Comparison of ENCODE assay signal across 22 cellular contexts in the genomic region with DNA sequence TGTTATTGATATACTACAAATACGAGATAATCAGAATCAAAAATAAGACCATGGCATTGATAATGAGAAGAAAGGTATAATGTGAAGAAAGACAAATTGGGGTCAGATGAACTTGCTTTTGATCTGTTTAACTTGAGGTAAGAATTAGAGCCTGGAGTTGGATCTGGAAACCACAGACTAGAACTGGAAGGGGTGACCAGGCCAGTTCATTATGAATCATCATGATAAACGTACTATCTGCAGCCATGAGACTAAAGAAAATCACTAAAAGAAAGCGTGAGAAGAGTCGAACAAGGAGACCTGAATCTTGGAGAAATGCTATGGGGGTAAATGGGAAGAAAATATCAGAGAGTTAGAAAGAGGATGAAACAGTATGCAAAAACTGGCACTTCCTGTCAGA.
A peak's percentile ranks its signal among the peaks of the same experiment; 100 is the strongest.
DNase-seq lines count a peak whose midpoint lies in the region; ATAC-seq and TF ChIP-seq lines count a peak whose summit lies in the region.
"Had no signal": no experiment of that assay in that cellular context is flagged by ENCODE, and none has a peak within 500 bp of the region (broad histone marks: within the 10 kb centered on the region; RNA-seq: fewer than 3 reads in every experiment).

No MANE protein-coding gene starts in this region.

- TF ChIP-seq POLR2A in GM18505 (IDR thresholded peaks at IDR 0.05; ENCODE audit: borderline replicate concordance, extremely low read depth, insufficient read depth, insufficient read length): no peak

- WGBS in trophoblast cell (ENCODE audit: extremely low coverage, insufficient coverage, insufficient read length): no CpG with 5 or more reads among the region's 4 CpGs

- H3K18ac ChIP-seq in trophoblast cell (ENCODE audit: low read length): no peak overlapping the region

- H3K9me3 ChIP-seq in trophoblast cell (ENCODE audit: insufficient read depth, low read depth, low read length): no peaks in the 10 kb centered on the region
- H3K9me3 ChIP-seq: ovary, right lobe of liver had no signal

- in situ Hi-C loops in brain microvascular endothelial cell (cut with HindIII; ENCODE audit: low pct_ligation_motif_present, low sequenced_read_pairs): no loop called here

- H4K12ac ChIP-seq in trophoblast cell (ENCODE audit: low read depth, low read length): no peak overlapping the region

- no peaks in the 10 kb centered on the region for H3K79me2 ChIP-seq in trophoblast cell (ENCODE audit: control insufficient read depth, insufficient read depth, low read length, poor library complexity)

- H3K79me1 ChIP-seq in trophoblast cell (ENCODE audit: low read length): no peaks in the 10 kb centered on the region

- H3K27ac ChIP-seq in brain microvascular endothelial cell: no peak overlapping the region
- no peak overlapping the region for H3K27ac ChIP-seq in trophoblast cell (ENCODE audit: low read depth, low read length)
- H3K27ac ChIP-seq: C4-2B, foreskin keratinocyte, ovary, right lobe of liver had no signal

- no peak overlapping the region for H2AK5ac ChIP-seq in trophoblast cell (ENCODE audit: low read length)

- TF ChIP-seq CTCF in brain microvascular endothelial cell (IDR thresholded peaks at IDR 0.05; ENCODE audit: low read depth, low read length, missing control alignments): no peak

- H3K27me3 ChIP-seq in brain microvascular endothelial cell (replicated peaks) (no peaks in the 10 kb centered on the region), trophoblast cell (ENCODE audit: insufficient read depth, low read length) (no peaks in the 10 kb centered on the region)
- H3K27me3 ChIP-seq: foreskin keratinocyte, ovary, right lobe of liver had no signal

- H3K4me3 ChIP-seq in brain microvascular endothelial cell (ENCODE audit: low read depth, low read length) (no peak overlapping the region), trophoblast cell (ENCODE audit: low read depth, low read length) (no peak overlapping the region)
- H3K4me3 ChIP-seq: ovary, right lobe of liver had no signal

- no peak overlapping the region for H3K9ac ChIP-seq in trophoblast cell (ENCODE audit: low read length)

- H3K14ac ChIP-seq in trophoblast cell (ENCODE audit: low read length): no peak overlapping the region

- H2BK120ac ChIP-seq in trophoblast cell (ENCODE audit: insufficient read depth, low read length, poor library complexity): no peak overlapping the region

- H3K4me1 ChIP-seq in trophoblast cell (ENCODE audit: control insufficient read depth in 1 of 2, insufficient read depth in 2 of 2, low read length in 2 of 2): no peaks in the 10 kb centered on the region
- H3K4me1 ChIP-seq: foreskin keratinocyte, right lobe of liver had no signal

- no peak overlapping the region for H3K23ac ChIP-seq in trophoblast cell (ENCODE audit: low read length)

- H4K8ac ChIP-seq in trophoblast cell (ENCODE audit: low read depth, low read length): no peak overlapping the region

- ATAC-seq in GM19395 (IDR thresholded peaks at IDR 0.05; ENCODE audit: unreplicated experiment) (no peak), GM18505 (IDR thresholded peaks at IDR 0.05; ENCODE audit: unreplicated experiment) (no peak)
- ATAC-seq: activated naive CD4-positive, alpha-beta T cell treated with anti-CD3 and anti-CD28 coated beads, Interleukin-2, amount 50 U/mL, for 72 hours; foreskin keratinocyte; naive thymus-derived CD4-positive, alpha-beta T cell; right lobe of liver had no signal

- H3K36me3 ChIP-seq in brain microvascular endothelial cell (replicated peaks): no peaks in the 10 kb centered on the region
- no peaks in the 10 kb centered on the region for H3K36me3 ChIP-seq in trophoblast cell (ENCODE audit: control insufficient read depth in 1 of 2, insufficient read depth in 2 of 2, low read length in 2 of 2)
- H3K36me3 ChIP-seq: ovary, right lobe of liver had no signal

- no peak overlapping the region for H4K91ac ChIP-seq in trophoblast cell (ENCODE audit: low read depth, low read length)

- no peak overlapping the region for H3K4me2 ChIP-seq in trophoblast cell (ENCODE audit: low read length)

- no peak overlapping the region for H2AFZ ChIP-seq in trophoblast cell (ENCODE audit: insufficient read depth, low read length, poor library complexity)

- peak; percentile 40 for DNase-seq in Daoy (ENCODE audit: low read depth)
- DNase-seq in LHCN-M2 (ENCODE audit: low read depth): peak; percentile 70
- DNase-seq in brain microvascular endothelial cell: peak; percentile 72
- peak; percentile 75 for DNase-seq in iris pigment epithelial cell (ENCODE audit: low read depth)
- DNase-seq in NCI-H524 (lab: John Stamatoyannopoulos, UW): no peak
- no peak for DNase-seq in trophoblast cell
- DNase-seq: activated CD4-positive, alpha-beta T cell treated with anti-CD3 and anti-CD28 coated beads for 4 hours; kidney; mesendoderm; naive thymus-derived CD4-positive, alpha-beta T cell; NCI-H1105 treated with DMSO at 0.1 percent for 48 hours; NCI-H524 treated with DMSO at 0.1 percent for 48 hours; ovary; right lobe of liver; SHP77 treated with DMSO at 0.1 percent for 48 hours; substantia nigra; T-helper 1 cell had no signal

- no peak overlapping the region for H2BK12ac ChIP-seq in trophoblast cell (ENCODE audit: low read length)

- H3K4ac ChIP-seq in trophoblast cell (ENCODE audit: low read depth, low read length): no peak overlapping the region

- no peak overlapping the region for H2BK5ac ChIP-seq in trophoblast cell (ENCODE audit: low read depth, low read length, poor library complexity)

Comparison
In these comparisons a context has a peak if more than half of its experiments do, and no peak if none do; other contexts are left out.
1. DNase-seq: peak in Daoy (single experiment), LHCN-M2 (single experiment), brain microvascular endothelial cell (single experiment) and iris pigment epithelial cell (single experiment); none in NCI-H524 (0 of 2) and trophoblast cell (0 of 2).